8 cellular contexts compared by ENCODE assay signal in genomic region chr4:140523857-140524742, GRCh38. TPM values are rescaled to one million over a fixed set of nuclear protein-coding genes. Genes with fewer than 3 reads are reported as not detected.
A peak's percentile ranks its signal among the peaks of the same experiment; 100 is the strongest.
DNase-seq lines count a peak whose midpoint lies in the region; ATAC-seq and TF ChIP-seq lines count a peak whose summit lies in the region.

A gene with protein sequence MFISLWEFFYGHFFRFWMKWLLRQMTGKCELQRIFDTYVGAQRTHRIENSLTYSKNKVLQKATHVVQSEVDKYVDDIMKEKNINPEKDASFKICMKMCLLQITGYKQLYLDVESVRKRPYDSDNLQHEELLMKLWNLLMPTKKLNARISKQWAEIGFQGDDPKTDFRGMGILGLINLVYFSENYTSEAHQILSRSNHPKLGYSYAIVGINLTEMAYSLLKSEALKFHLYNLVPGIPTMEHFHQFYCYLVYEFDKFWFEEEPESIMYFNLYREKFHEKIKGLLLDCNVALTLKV (plus strand): TSS chr4:140524168. CDS start chr4:140525429, 1,261 bp downstream.

- peaks cover 17% of the 10 kb centered on the region for H3K4me1 Mint-ChIP-seq in activated naive CD8-positive, alpha-beta T cell (ENCODE audit: low read depth)
- H3K4me1 Mint-ChIP-seq in glutamatergic neuron (ENCODE audit: low read depth, unreplicated experiment) (peaks cover 9% of the 10 kb centered on the region), osteocyte (ENCODE audit: unreplicated experiment) (peaks cover 12% of the 10 kb centered on the region)

- H3K4me1 ChIP-seq in thyroid gland = peaks cover 3 to 10% of the 10 kb centered on the region in 2 donors

- TF ChIP-seq CTCF in GM10266 (IDR thresholded peaks at IDR 0.05; ENCODE audit: control insufficient read depth, insufficient read depth, low read depth, missing control alignments) = peak; percentile 91
- peak; percentile 91 for TF ChIP-seq CTCF in glutamatergic neuron (IDR thresholded peaks at IDR 0.05; ENCODE audit: partially characterized antibody, unreplicated experiment)
- peak; percentile 98 for TF ChIP-seq CTCF in osteocyte (IDR thresholded peaks at IDR 0.05)
- peak; percentile 57 to 95 (median 82) for TF ChIP-seq CTCF in thyroid gland (IDR thresholded peaks at IDR 0.05)

- H3K27me3 Mint-ChIP-seq in activated naive CD8-positive, alpha-beta T cell = no peaks in the 10 kb centered on the region
- H3K27me3 Mint-ChIP-seq in glutamatergic neuron (ENCODE audit: unreplicated experiment) = peaks cover 2% of the 10 kb centered on the region
- H3K27me3 Mint-ChIP-seq in osteocyte (ENCODE audit: unreplicated experiment) = peaks cover 5% of the 10 kb centered on the region

- intact Hi-C loops in thyroid gland (cut with DNase I) = loop anchor here (10.0 kb wide), 1 partner anchor 149 kb away; the partner anchor contains the start of gene SCOC

- H3K9me3 ChIP-seq in thyroid gland = no peaks in the 10 kb centered on the region

- peak within 1 kb of the TSS; percentile 68 to 77 (median 73) for H3K27ac ChIP-seq in thyroid gland

- TF ChIP-seq POLR2A in thyroid gland (IDR thresholded peaks at IDR 0.05) = peak in 1 of 2 donors; percentile 74

- no peaks in the 10 kb centered on the region for H3K9me3 Mint-ChIP-seq in activated naive CD8-positive, alpha-beta T cell (ENCODE audit: low read depth)
- H3K9me3 Mint-ChIP-seq in glutamatergic neuron (ENCODE audit: unreplicated experiment) = peaks cover 5% of the 10 kb centered on the region
- H3K9me3 Mint-ChIP-seq in osteocyte (ENCODE audit: unreplicated experiment) = no peaks in the 10 kb centered on the region

- 0 to 1% methylated on average over 60 to 70 of the region's 77 CpGs for WGBS in thyroid gland, 2 donors

- peak; percentile 97 for DNase-seq in GM10266 (ENCODE audit: extremely low spot score)
- DNase-seq in NCI-H1092 (lab: John Stamatoyannopoulos, UW) = peak; percentile 98
- peak; percentile 95 for DNase-seq in SKM-1 (lab: John Stamatoyannopoulos, UW; ENCODE audit: unreplicated experiment)
- DNase-seq in glutamatergic neuron = peak; percentile 99
- peak; percentile 98 for DNase-seq in osteocyte (ENCODE audit: extremely low spot score, unreplicated experiment)
- DNase-seq in thyroid gland = peak; percentile 99

- ATAC-seq in HG02588 (IDR thresholded peaks at IDR 0.05; ENCODE audit: unreplicated experiment) = peak; percentile 100

- H3K36me3 Mint-ChIP-seq in activated naive CD8-positive, alpha-beta T cell = peaks cover 9% of the 10 kb centered on the region
- H3K36me3 Mint-ChIP-seq in glutamatergic neuron (ENCODE audit: unreplicated experiment) (peaks cover 9% of the 10 kb centered on the region), osteocyte (ENCODE audit: unreplicated experiment) (peaks cover 18% of the 10 kb centered on the region)

- peak within 1 kb of the TSS; percentile 94 to 97 (median 95) for H3K4me3 ChIP-seq in thyroid gland (replicated peaks in 1 of 3)

- no peaks in the 10 kb centered on the region for H3K36me3 ChIP-seq in thyroid gland

- peak within 1 kb of the TSS; percentile 86 for H3K4me3 Mint-ChIP-seq in activated naive CD8-positive, alpha-beta T cell
- H3K4me3 Mint-ChIP-seq in glutamatergic neuron (ENCODE audit: unreplicated experiment) = peak within 1 kb of the TSS; percentile 81
- peak within 1 kb of the TSS; percentile 84 for H3K4me3 Mint-ChIP-seq in osteocyte (ENCODE audit: unreplicated experiment)

- no peaks in the 10 kb centered on the region for H3K27me3 ChIP-seq in thyroid gland

- H3K27ac Mint-ChIP-seq in activated naive CD8-positive, alpha-beta T cell = peak within 1 kb of the TSS; percentile 83
- peak within 1 kb of the TSS; percentile 89 for H3K27ac Mint-ChIP-seq in glutamatergic neuron (ENCODE audit: unreplicated experiment)
- H3K27ac Mint-ChIP-seq in osteocyte (ENCODE audit: unreplicated experiment) = peak within 1 kb of the TSS; percentile 84

RNA-seq across cellular contexts. Expression of the gene that starts here (rescaled TPM):
- 65.5 TPM for total RNA-seq in glutamatergic neuron (ENCODE audit: unreplicated experiment)
- 31.4 and 32.8 TPM in 2 replicates for total RNA-seq in osteocyte
- 10 to 100 TPM; 24.7 to 41.9 (median 31.5) TPM for total RNA-seq in thyroid gland

Comparison
In these comparisons a context has a peak if more than half of its experiments do, and no peak if none do; other contexts are left out.
1. Peak in every context shown above with its lines: DNase-seq, ATAC-seq, H3K4me3 ChIP-seq and H3K27ac ChIP-seq.